ENCODE assay signal across 34 cellular contexts in genomic region chrX:85419293-85419692, GRCh38. TPM values are rescaled to one million over a fixed set of nuclear protein-coding genes. Genes with fewer than 3 reads are reported as not detected.
"Had no signal": no experiment of that assay in that cellular context is flagged by ENCODE, and none has a peak within 500 bp of the region (broad histone marks: within the 10 kb centered on the region; RNA-seq: fewer than 3 reads in every experiment).

No MANE protein-coding gene starts in this region.

- H3K27ac ChIP-seq: body of pancreas, esophagus muscularis mucosa, gastroesophageal sphincter, heart right ventricle, WERI-Rb-1 had no signal

- H3K27me3 Mint-ChIP-seq: activated B cell treated with CpG ODN at 0.5 μM for 24 hours; activated CD8-positive, alpha-beta T cell treated with anti-CD3 and anti-CD28 coated beads for 36 hours; activated naive CD8-positive, alpha-beta T cell; activated T-helper 17 cell treated with anti-CD3 and anti-CD28 coated beads, Interleukin-2, amount 50 U/mL, for 72 hours; central memory CD8-positive, alpha-beta T cell; T-cell had no signal

- H3K9me3 Mint-ChIP-seq: activated CD8-positive, alpha-beta T cell treated with anti-CD3 and anti-CD28 coated beads for 36 hours had no signal

- H3K36me3 ChIP-seq: esophagus muscularis mucosa, gastroesophageal sphincter, heart right ventricle, WERI-Rb-1 had no signal

- H3K27ac Mint-ChIP-seq: activated B cell treated with CpG ODN at 0.5 μM for 24 hours; activated CD8-positive, alpha-beta T cell treated with anti-CD3 and anti-CD28 coated beads for 36 hours; activated naive CD8-positive, alpha-beta T cell; activated T-helper 17 cell treated with anti-CD3 and anti-CD28 coated beads, Interleukin-2, amount 50 U/mL, for 72 hours; T-cell; T-helper 1 cell treated with Interleukin-12 subunit alpha and Interleukin-12 subunit beta and Interleukin-4 antibody, amounts not matched to agents 30 μg/mL and 1 μg/mL, for 36 hours; T-helper 2 cell treated with Interferon-gamma antibody and Interleukin-4, amounts not matched to agents 5 μg/mL and 100 μg/mL, for 36 hours had no signal

- H3K4me3 Mint-ChIP-seq: activated B cell treated with CpG ODN at 0.5 μM for 24 hours; activated CD8-positive, alpha-beta T cell treated with anti-CD3 and anti-CD28 coated beads for 36 hours; activated naive CD8-positive, alpha-beta T cell; activated T-cell treated with anti-CD3 and anti-CD28 coated beads, Interleukin-2, amount 50 U/mL, for 4 hours; activated T-helper 17 cell treated with anti-CD3 and anti-CD28 coated beads, Interleukin-2, amount 50 U/mL, for 72 hours; central memory CD8-positive, alpha-beta T cell; T-cell; T-helper 1 cell treated with Interleukin-12 subunit alpha and Interleukin-12 subunit beta and Interleukin-4 antibody, amounts not matched to agents 30 μg/mL and 1 μg/mL, for 36 hours; T-helper 2 cell treated with Interferon-gamma antibody and Interleukin-4, amounts not matched to agents 5 μg/mL and 100 μg/mL, for 36 hours had no signal

- DNase-seq: activated B cell treated with CpG ODN at 0.5 μM for 24 hours; activated CD4-positive, alpha-beta T cell treated with anti-CD3 and anti-CD28 coated beads for 48 hours; activated CD4-positive, alpha-beta T cell treated with anti-CD3 and anti-CD28 coated beads, Interleukin-2, amount 50 U/mL, for 1 hour; activated CD4-positive, alpha-beta T cell treated with anti-CD3 and anti-CD28 coated beads, Interleukin-2, amount 50 U/mL, for 48 hours; activated CD8-positive, alpha-beta memory T cell treated with anti-CD3 and anti-CD28 coated beads for 24 hours; activated CD8-positive, alpha-beta T cell treated with anti-CD3 and anti-CD28 coated beads for 36 hours; activated effector memory CD4-positive, alpha-beta T cell treated with Interleukin-2 at 50 U/mL for 16 hours; activated gamma-delta T cell treated with Interleukin-2 at 50 U/mL for 16 hours; activated naive CD4-positive, alpha-beta T cell treated with anti-CD3 and anti-CD28 coated beads, Interleukin-2, amount 50 U/mL, for 16 hours; activated naive CD4-positive, alpha-beta T cell treated with Interleukin-2 at 50 U/mL for 16 hours; activated T-cell treated with anti-CD3 and anti-CD28 coated beads, Interleukin-2, amount 50 U/mL, for 4 hours; amniotic stem cell; anterior cingulate cortex; body of pancreas; cortex of kidney; dermis blood vessel endothelial cell; effector CD8-positive, alpha-beta T cell; erythroblast; foreskin melanocyte; heart right ventricle; SW 1271; T-cell; T1000; WERI-Rb-1 had no signal

- H3K4me1 Mint-ChIP-seq: activated B cell treated with CpG ODN at 0.5 μM for 24 hours; activated T-helper 17 cell treated with anti-CD3 and anti-CD28 coated beads, Interleukin-2, amount 50 U/mL, for 72 hours; central memory CD8-positive, alpha-beta T cell; T-cell had no signal

- H3K36me3 Mint-ChIP-seq: activated naive CD8-positive, alpha-beta T cell; T-cell had no signal

- H3K27me3 ChIP-seq: body of pancreas, esophagus muscularis mucosa, gastroesophageal sphincter, heart right ventricle had no signal

- H3K9me3 ChIP-seq: body of pancreas, esophagus muscularis mucosa, gastroesophageal sphincter had no signal

- H3K4me1 ChIP-seq: body of pancreas, esophagus muscularis mucosa, gastroesophageal sphincter, heart right ventricle had no signal

- H3K4me3 ChIP-seq: body of pancreas, esophagus muscularis mucosa, gastroesophageal sphincter, heart right ventricle had no signal

RNA-seq across cellular contexts. Expression of gene POF1B, which starts 39.8 kb away (rescaled TPM):
- total RNA-seq: activated CD8-positive, alpha-beta T cell treated with anti-CD3 and anti-CD28 coated beads for 36 hours; chondrocyte; glomerular endothelial cell had no signal
- polyA plus RNA-seq: endothelial cell of umbilical vein had no signal
